28 cellular contexts compared by ENCODE assay signal in the genomic region with DNA sequence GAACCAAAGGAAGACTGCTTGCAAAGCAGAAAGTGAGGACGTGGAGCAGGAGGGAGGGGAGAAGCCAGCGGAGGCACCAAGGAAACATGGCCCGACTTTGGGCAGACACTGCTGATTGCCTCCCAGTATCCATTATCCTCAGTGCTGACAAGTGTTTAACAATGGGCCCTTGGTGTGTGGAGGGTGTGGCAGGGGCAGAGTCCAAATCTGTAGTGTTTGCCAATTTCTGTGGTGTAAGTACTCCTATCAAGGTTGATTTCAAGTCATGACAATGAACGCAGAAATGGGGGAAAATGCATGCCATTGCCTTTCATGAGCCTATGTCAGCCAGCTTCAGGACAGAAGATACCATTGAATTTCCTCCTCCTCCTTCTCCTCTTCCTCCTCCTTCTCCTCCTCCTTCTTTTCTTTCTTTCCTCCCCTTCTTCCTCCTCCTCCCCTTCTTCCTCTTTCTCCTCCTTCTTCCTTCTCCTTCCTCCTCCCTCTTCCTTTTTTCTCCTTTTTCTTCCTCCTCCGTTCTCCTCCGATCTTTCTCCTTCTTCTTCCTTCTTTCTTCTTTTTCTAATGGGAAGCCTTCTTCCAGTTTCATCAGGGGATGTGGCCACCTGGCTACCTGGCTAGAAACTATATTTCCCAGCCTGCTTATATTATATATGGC. TPM values are rescaled to one million over a fixed set of nuclear protein-coding genes. Genes with fewer than 3 reads are reported as not detected.
DNase-seq lines count a peak whose midpoint lies in the region; ATAC-seq and TF ChIP-seq lines count a peak whose summit lies in the region.
"Had no signal": no experiment of that assay in that cellular context is flagged by ENCODE, and none has a peak within 500 bp of the region (broad histone marks: within the 10 kb centered on the region; RNA-seq: fewer than 3 reads in every experiment).

No MANE protein-coding gene starts in this region.

- no peak for TF ChIP-seq POLR2A in HCT116 (IDR thresholded peaks at IDR 0.05; ENCODE audit: borderline replicate concordance, extremely low read depth, insufficient read depth, insufficient read length)

- intact Hi-C loops in HCT116 (cut with micrococcal nuclease) = no loop called here
- intact Hi-C loops in left colon (cut with DNase I, micrococcal nuclease) = no loop called here

- peak overlapping the region; percentile 46 for H3K4me2 ChIP-seq in HCT116 (ENCODE audit: low read length)
- H3K4me2 ChIP-seq: hepatocyte, smooth muscle cell had no signal

- no peak for TF ChIP-seq RAD21 in HCT116 (IDR thresholded peaks at IDR 0.05; ENCODE audit: low read depth)

- no peaks in the 10 kb centered on the region for H3K79me2 ChIP-seq in HCT116 (ENCODE audit: insufficient read depth, low read length)
- H3K79me2 ChIP-seq: hepatocyte had no signal

- no TSS peak for BruUV-seq in HCT116 (replicated peaks; lab: Mats Ljungman, UMichigan)

- H3K4me1 ChIP-seq in HCT116 (ENCODE audit: control insufficient read depth in 1 of 2, insufficient read depth in 2 of 2, low read length in 2 of 2) (peaks cover 56 to 90% of the 10 kb centered on the region in 2 experiments), RWPE2 (ENCODE audit: insufficient read depth, poor library complexity, severe bottlenecking) (peaks cover 30% of the 10 kb centered on the region)
- H3K4me1 ChIP-seq: gastroesophageal sphincter, HAP-1, pancreas, upper lobe of right lung had no signal

- no peak overlapping the region for H3K4me3 ChIP-seq in HCT116 (replicated peaks in 1 of 2; ENCODE audit: low read depth in 1 of 2, low read length in 2 of 2)
- no peak overlapping the region for H3K4me3 ChIP-seq in RWPE2 (ENCODE audit: severe bottlenecking)
- H3K4me3 ChIP-seq: gastroesophageal sphincter, HAP-1, hepatocyte, lung, pancreas, smooth muscle cell, suprapubic skin, upper lobe of right lung had no signal

- CTCF ChIA-PET in HCT116 (lab: Charles Lee) = no interaction called here

- H3K27me3 ChIP-seq in HCT116 (ENCODE audit: insufficient read depth, low read length) (no peaks in the 10 kb centered on the region), RWPE2 (ENCODE audit: insufficient read depth, poor library complexity, severe bottlenecking) (no peaks in the 10 kb centered on the region)
- H3K27me3 ChIP-seq: brain microvascular endothelial cell, gastroesophageal sphincter, hepatocyte, pancreas, suprapubic skin, upper lobe of right lung had no signal

- H3K9me3 ChIP-seq in HCT116 (ENCODE audit: control insufficient read depth in 1 of 2, insufficient read depth in 1 of 2, low read depth in 1 of 2, low read length in 2 of 2) = no peaks in the 10 kb centered on the region
- no peaks in the 10 kb centered on the region for H3K9me3 ChIP-seq in RWPE2 (ENCODE audit: severe bottlenecking)
- H3K9me3 ChIP-seq: gastroesophageal sphincter, HAP-1, pancreas, suprapubic skin, upper lobe of right lung had no signal

- no peak overlapping the region for H3K9ac ChIP-seq in HCT116 (ENCODE audit: low read length)

- peak overlapping the region; percentile 70 for H2AFZ ChIP-seq in HCT116 (ENCODE audit: low read depth, low read length, poor library complexity, severe bottlenecking)
- H2AFZ ChIP-seq: hepatocyte had no signal

- TF ChIP-seq CTCF in HCT116 (IDR thresholded peaks at IDR 0.05 in 2 of 3, conservative IDR thresholded peaks at IDR 0.05 in 1 of 3; ENCODE audit: borderline replicate concordance in 1 of 3, insufficient read depth in 1 of 3, low read depth in 2 of 3, low read length in 2 of 3) (no peak), RWPE2 (IDR thresholded peaks at IDR 0.05; ENCODE audit: poor library complexity, severe bottlenecking) (no peak)

- H3K27ac ChIP-seq in HCT116 (ENCODE audit: low read depth, low read length) (no peak overlapping the region; the same call in 1 of the 2 replicates), RWPE2 (ENCODE audit: poor library complexity, severe bottlenecking) (peak overlapping the region; percentile 58), substantia nigra (ENCODE audit: low read depth, low read length, poor library complexity, severe bottlenecking) (no peak overlapping the region)
- H3K27ac ChIP-seq: brain microvascular endothelial cell, C4-2B, gastroesophageal sphincter, hepatocyte, pancreas, suprapubic skin, upper lobe of right lung had no signal

- POLR2A ChIA-PET in HCT116 (lab: Charles Lee) = interaction anchor here (1.2 kb wide), 1 partner anchor 19 kb away, joined by 3 read pairs; no protein-coding TSS in a partner anchor

- no peaks in the 10 kb centered on the region for H3K9me2 ChIP-seq in HCT116 (ENCODE audit: insufficient read depth)

- no peaks in the 10 kb centered on the region; a peak in 1 of 4 replicates for H3K36me3 ChIP-seq in HCT116 (ENCODE audit: control insufficient read depth in 1 of 2, insufficient read depth in 2 of 2, low read length in 2 of 2)
- no peaks in the 10 kb centered on the region for H3K36me3 ChIP-seq in RWPE2 (ENCODE audit: low read depth)
- H3K36me3 ChIP-seq: brain microvascular endothelial cell, gastroesophageal sphincter, HAP-1, pancreas, suprapubic skin, upper lobe of right lung had no signal

- DNase-seq in COLO668 (lab: John Stamatoyannopoulos, UW; ENCODE audit: unreplicated experiment) (peak; percentile 67), HCT116 (ENCODE audit: low read depth, low spot score) (no peak), RWPE2 (ENCODE audit: low spot score) (no peak), left colon (no peak), substantia nigra (lab: John Stamatoyannopoulos, UW) (no peak)
- DNase-seq: activated CD4-positive, alpha-beta T cell treated with anti-CD3 and anti-CD28 coated beads for 48 hours; amygdala; brain microvascular endothelial cell; NCI-H1092; NCI-H187 treated with DMSO at 0.1 percent for 48 hours; NCI-H2227 treated with DMSO at 0.1 percent for 48 hours; NCI-H774; pancreas; SHP77 treated with DMSO at 0.1 percent for 48 hours; stimulated activated naive CD4-positive, alpha-beta T cell; T-helper 9 cell; upper lobe of right lung had no signal

- ATAC-seq in HCT116 (no peak), RWPE2 (ENCODE audit: low read depth) (no peak), left colon (peak; percentile 42), HG03135 (IDR thresholded peaks at IDR 0.05; ENCODE audit: unreplicated experiment) (no peak), GM19035 (IDR thresholded peaks at IDR 0.05; ENCODE audit: unreplicated experiment) (no peak)
- ATAC-seq: activated naive CD4-positive, alpha-beta T cell treated with anti-CD3 and anti-CD28 coated beads, Interleukin-2, amount 50 U/mL, for 72 hours; gastroesophageal sphincter; Panc1; pancreas; upper lobe of right lung had no signal

- no peaks in the 10 kb centered on the region for H4K20me1 ChIP-seq in HCT116 (ENCODE audit: insufficient read depth)

- RAD21 ChIA-PET in HCT116 (lab: Charles Lee; ENCODE audit: low non-redundant PET in 1 of 2, low total read pairs in 2 of 2, uncharacterized antibody in 2 of 2, unreplicated experiment in 2 of 2) = no interaction called here

TF ChIP-seq in HCT116, 20 proteins besides CTCF, POLR2A, EP300 and RAD21 (continues in another document):
- TF ChIP-seq ZNF274 (IDR thresholded peaks at IDR 0.05; ENCODE audit: low read depth, low read length) = no peak
- TF ChIP-seq, protein P1, sequence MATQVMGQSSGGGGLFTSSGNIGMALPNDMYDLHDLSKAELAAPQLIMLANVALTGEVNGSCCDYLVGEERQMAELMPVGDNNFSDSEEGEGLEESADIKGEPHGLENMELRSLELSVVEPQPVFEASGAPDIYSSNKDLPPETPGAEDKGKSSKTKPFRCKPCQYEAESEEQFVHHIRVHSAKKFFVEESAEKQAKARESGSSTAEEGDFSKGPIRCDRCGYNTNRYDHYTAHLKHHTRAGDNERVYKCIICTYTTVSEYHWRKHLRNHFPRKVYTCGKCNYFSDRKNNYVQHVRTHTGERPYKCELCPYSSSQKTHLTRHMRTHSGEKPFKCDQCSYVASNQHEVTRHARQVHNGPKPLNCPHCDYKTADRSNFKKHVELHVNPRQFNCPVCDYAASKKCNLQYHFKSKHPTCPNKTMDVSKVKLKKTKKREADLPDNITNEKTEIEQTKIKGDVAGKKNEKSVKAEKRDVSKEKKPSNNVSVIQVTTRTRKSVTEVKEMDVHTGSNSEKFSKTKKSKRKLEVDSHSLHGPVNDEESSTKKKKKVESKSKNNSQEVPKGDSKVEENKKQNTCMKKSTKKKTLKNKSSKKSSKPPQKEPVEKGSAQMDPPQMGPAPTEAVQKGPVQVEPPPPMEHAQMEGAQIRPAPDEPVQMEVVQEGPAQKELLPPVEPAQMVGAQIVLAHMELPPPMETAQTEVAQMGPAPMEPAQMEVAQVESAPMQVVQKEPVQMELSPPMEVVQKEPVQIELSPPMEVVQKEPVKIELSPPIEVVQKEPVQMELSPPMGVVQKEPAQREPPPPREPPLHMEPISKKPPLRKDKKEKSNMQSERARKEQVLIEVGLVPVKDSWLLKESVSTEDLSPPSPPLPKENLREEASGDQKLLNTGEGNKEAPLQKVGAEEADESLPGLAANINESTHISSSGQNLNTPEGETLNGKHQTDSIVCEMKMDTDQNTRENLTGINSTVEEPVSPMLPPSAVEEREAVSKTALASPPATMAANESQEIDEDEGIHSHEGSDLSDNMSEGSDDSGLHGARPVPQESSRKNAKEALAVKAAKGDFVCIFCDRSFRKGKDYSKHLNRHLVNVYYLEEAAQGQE (IDR thresholded peaks at IDR 0.05; ENCODE audit: low read depth) = no peak
- TF ChIP-seq SP1 (IDR thresholded peaks at IDR 0.05; ENCODE audit: low read depth) = no peak
- TF ChIP-seq SRF (IDR thresholded peaks at IDR 0.05; ENCODE audit: low read depth) = no peak
- no peak for TF ChIP-seq FOSL1 (IDR thresholded peaks at IDR 0.05; ENCODE audit: low read depth)
- TF ChIP-seq EZH2phosphoT487 (IDR thresholded peaks at IDR 0.05; ENCODE audit: borderline replicate concordance) = no peak
- no peak for TF ChIP-seq ZFX (IDR thresholded peaks at IDR 0.05)
- TF ChIP-seq TCF7L2 (IDR thresholded peaks at IDR 0.05; ENCODE audit: borderline replicate concordance, extremely low read depth, insufficient read depth, insufficient read length) = no peak

RNA-seq across cellular contexts. Expression of a gene that starts 10.3 kb away (rescaled TPM):
- total RNA-seq in HCT116 (2021; ENCODE audit: unreplicated experiment) = 176 TPM
- 129 and 157 TPM in 2 replicates for polyA plus RNA-seq in HCT116 (2012)
- 10 to 100 TPM; 48.7 to 59.4 TPM for total RNA-seq in left colon

RNA-seq across cellular contexts. Expression of a gene that starts 31.2 kb away (rescaled TPM):
- total RNA-seq in HCT116 (2021; ENCODE audit: unreplicated experiment) = 9.0 TPM
- 1.8 and 2.6 TPM in 2 replicates for polyA plus RNA-seq in HCT116 (2012)
- 1 to 10 TPM; 5.0 to 5.3 TPM for total RNA-seq in left colon
